Comparison of ENCODE assay signal across 26 cellular contexts in the genomic region with DNA sequence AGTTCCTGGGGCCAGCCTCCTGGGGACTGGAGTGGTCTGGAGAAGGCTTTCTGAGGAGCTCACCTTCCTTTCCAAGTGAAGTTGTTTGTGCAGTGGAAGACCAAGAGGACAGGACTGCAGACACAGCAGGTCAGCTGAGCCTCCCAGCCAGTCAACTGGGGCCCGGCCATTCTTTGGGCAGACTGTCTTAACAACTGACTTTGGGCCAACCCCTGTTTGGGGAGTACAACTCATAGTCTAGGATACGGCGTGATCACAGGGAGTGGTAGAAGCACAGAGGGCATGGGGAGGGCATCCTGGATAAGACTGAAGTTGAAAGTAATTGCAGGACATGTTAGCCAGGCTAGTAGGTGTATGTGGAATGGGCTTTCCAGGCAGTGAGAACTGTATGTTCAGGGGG. TPM values are rescaled to one million over a fixed set of nuclear protein-coding genes. Genes with fewer than 3 reads are reported as not detected.
DNase-seq lines count a peak whose midpoint lies in the region; ATAC-seq, FAIRE-seq and TF ChIP-seq lines count a peak whose summit lies in the region.
"Had no signal": no experiment of that assay in that cellular context is flagged by ENCODE, and none has a peak within 500 bp of the region (broad histone marks: within the 10 kb centered on the region; RNA-seq: fewer than 3 reads in every experiment).

No MANE protein-coding gene starts in this region.

- TF ChIP-seq CTCF in endodermal cell (conservative IDR thresholded peaks at IDR 0.05) = no peak
- TF ChIP-seq CTCF in kidney (IDR thresholded peaks at IDR 0.05; ENCODE audit: borderline replicate concordance, extremely low read depth, insufficient read depth) = no peak

- H3K27ac Mint-ChIP-seq in endodermal cell = peak overlapping the region; percentile 38
- H3K27ac Mint-ChIP-seq in activated naive CD8-positive, alpha-beta T cell treated with anti-CD3 and anti-CD28 coated beads for 36 hours = no peak overlapping the region
- no peak overlapping the region for H3K27ac Mint-ChIP-seq in activated naive CD4-positive, alpha-beta T cell treated with anti-CD3 and anti-CD28 coated beads, Interleukin-2, amount 10 ng/mL, durations not matched to agents 7 days and 5 days
- H3K27ac Mint-ChIP-seq: activated naive CD4-positive, alpha-beta T cell treated with anti-CD3 and anti-CD28 coated beads, Interleukin-2, amount 50 U/mL, for 24 hours; natural killer cell; stimulated activated memory B cell treated with anti-CD40 and anti-IgM and Interleukin-4, amounts not matched to agents 10 μg/mL and 1 μg/mL and 100 μg/mL, for 72 hours had no signal

- H3K27me3 Mint-ChIP-seq in endodermal cell (ENCODE audit: insufficient read depth) = no peaks in the 10 kb centered on the region
- H3K27me3 Mint-ChIP-seq in activated naive CD8-positive, alpha-beta T cell treated with anti-CD3 and anti-CD28 coated beads for 36 hours = no peaks in the 10 kb centered on the region
- no peaks in the 10 kb centered on the region for H3K27me3 Mint-ChIP-seq in activated naive CD4-positive, alpha-beta T cell treated with anti-CD3 and anti-CD28 coated beads, Interleukin-2, amount 10 ng/mL, durations not matched to agents 7 days and 5 days
- H3K27me3 Mint-ChIP-seq: activated naive CD4-positive, alpha-beta T cell treated with anti-CD3 and anti-CD28 coated beads, Interleukin-2, amount 50 U/mL, for 24 hours; CD4-positive, alpha-beta memory T cell; stimulated activated memory B cell treated with anti-CD40 and anti-IgM and Interleukin-4, amounts not matched to agents 10 μg/mL and 1 μg/mL and 100 μg/mL, for 72 hours had no signal

- H3K9ac ChIP-seq in endodermal cell (ENCODE audit: extremely low read depth, low read length, poor library complexity, severe bottlenecking) (no peak overlapping the region), kidney (ENCODE audit: low read length in 2 of 2) (no peak overlapping the region)
- H3K9ac ChIP-seq: KMS-11 had no signal

- DNase-seq in SJCRH30 = no peak
- DNase-seq in endodermal cell = no peak
- no peak for DNase-seq in left lobe of liver (ENCODE audit: low spot score)
- no peak for DNase-seq in sciatic nerve (ENCODE audit: low spot score)
- DNase-seq in kidney = no peak
- no peak for DNase-seq in activated naive CD8-positive, alpha-beta T cell treated with anti-CD3 and anti-CD28 coated beads for 36 hours
- DNase-seq in NCI-H1694 (lab: John Stamatoyannopoulos, UW) = no peak
- DNase-seq in activated naive CD4-positive, alpha-beta T cell treated with anti-CD3 and anti-CD28 coated beads, Interleukin-2, amount 10 ng/mL, durations not matched to agents 7 days and 5 days = no peak
- DNase-seq: activated CD4-positive, alpha-beta T cell treated with anti-CD3 and anti-CD28 coated beads for 1 hour; activated CD8-positive, alpha-beta memory T cell treated with anti-CD3 and anti-CD28 coated beads for 24 hours; aorta; CD4-positive, alpha-beta memory T cell; effector memory CD4-positive, alpha-beta T cell; natural killer cell; NCI-H774; posterior cingulate gyrus had no signal

- CTCF ChIA-PET in activated naive CD4-positive, alpha-beta T cell treated with anti-CD3 and anti-CD28 coated beads, Interleukin-2, amount 10 ng/mL, durations not matched to agents 7 days and 5 days (lab: Charles Lee) = interaction anchor here (0.7 kb wide), 1 partner anchor 603 kb away, joined by 3 read pairs; no protein-coding TSS in a partner anchor

- H3K36me3 ChIP-seq in SJCRH30 (peaks cover 12% of the 10 kb centered on the region), endodermal cell (ENCODE audit: control insufficient read depth, insufficient read depth, low read length) (peaks cover 66% of the 10 kb centered on the region), kidney (ENCODE audit: control insufficient read depth in 1 of 2, insufficient read depth in 2 of 2, low read length in 2 of 2) (peaks cover 2 to 12% of the 10 kb centered on the region in 2 donors)

- peak; percentile 6 for ATAC-seq in left lobe of liver
- ATAC-seq in sciatic nerve = peak; percentile 36
- ATAC-seq: esophagus mucosa; HCT116; natural killer cell; stimulated activated memory B cell treated with anti-CD40 and anti-IgM and Interleukin-4, amounts not matched to agents 10 μg/mL and 1 μg/mL and 100 μg/mL, for 72 hours had no signal

- H3K9me3 Mint-ChIP-seq in endodermal cell = no peaks in the 10 kb centered on the region
- no peaks in the 10 kb centered on the region for H3K9me3 Mint-ChIP-seq in activated naive CD8-positive, alpha-beta T cell treated with anti-CD3 and anti-CD28 coated beads for 36 hours
- no peaks in the 10 kb centered on the region for H3K9me3 Mint-ChIP-seq in activated naive CD4-positive, alpha-beta T cell treated with anti-CD3 and anti-CD28 coated beads, Interleukin-2, amount 10 ng/mL, durations not matched to agents 7 days and 5 days
- H3K9me3 Mint-ChIP-seq: activated naive CD4-positive, alpha-beta T cell treated with anti-CD3 and anti-CD28 coated beads, Interleukin-2, amount 50 U/mL, for 24 hours; CD4-positive, alpha-beta memory T cell; natural killer cell; stimulated activated memory B cell treated with anti-CD40 and anti-IgM and Interleukin-4, amounts not matched to agents 10 μg/mL and 1 μg/mL and 100 μg/mL, for 72 hours had no signal

- H3K27ac ChIP-seq in SJCRH30 = peak overlapping the region; percentile 70
- H3K27ac ChIP-seq in endodermal cell (ENCODE audit: low read depth, low read length) = no peak overlapping the region
- no peak overlapping the region for H3K27ac ChIP-seq in kidney (ENCODE audit: low read depth in 2 of 2, low read length in 2 of 2)
- H3K27ac ChIP-seq: KMS-11, skin epidermis had no signal

- no peak for FAIRE-seq in kidney (lab: Jason Lieb, UNC)
- FAIRE-seq: frontal cortex, G401.6, GM18507, TTC549 had no signal

- H3K27me3 ChIP-seq in SJCRH30 (no peaks in the 10 kb centered on the region), endodermal cell (ENCODE audit: control insufficient read depth, insufficient read depth, low read length, poor library complexity, severe bottlenecking) (no peaks in the 10 kb centered on the region)

- no peak overlapping the region for H3K4me3 Mint-ChIP-seq in endodermal cell
- H3K4me3 Mint-ChIP-seq in activated naive CD8-positive, alpha-beta T cell treated with anti-CD3 and anti-CD28 coated beads for 36 hours = no peak overlapping the region
- H3K4me3 Mint-ChIP-seq in activated naive CD4-positive, alpha-beta T cell treated with anti-CD3 and anti-CD28 coated beads, Interleukin-2, amount 10 ng/mL, durations not matched to agents 7 days and 5 days = no peak overlapping the region
- H3K4me3 Mint-ChIP-seq: activated naive CD4-positive, alpha-beta T cell treated with anti-CD3 and anti-CD28 coated beads, Interleukin-2, amount 50 U/mL, for 24 hours; CD4-positive, alpha-beta memory T cell; natural killer cell; stimulated activated memory B cell treated with anti-CD40 and anti-IgM and Interleukin-4, amounts not matched to agents 10 μg/mL and 1 μg/mL and 100 μg/mL, for 72 hours had no signal

- H3K9me3 ChIP-seq in SJCRH30 (replicated peaks) (no peaks in the 10 kb centered on the region), endodermal cell (ENCODE audit: control insufficient read depth, low read length) (no peaks in the 10 kb centered on the region), kidney (ENCODE audit: control insufficient read depth in 1 of 2, low read length in 2 of 2) (no peaks in the 10 kb centered on the region)

- peaks cover 62% of the 10 kb centered on the region for H3K4me1 ChIP-seq in SJCRH30
- peaks cover 7% of the 10 kb centered on the region for H3K4me1 ChIP-seq in endodermal cell (ENCODE audit: control insufficient read depth, insufficient read depth, low read length)
- H3K4me1 ChIP-seq in kidney (ENCODE audit: control insufficient read depth in 1 of 2, insufficient read depth in 1 of 2, low read depth in 1 of 2, low read length in 2 of 2) = peaks cover 0 to 3% of the 10 kb centered on the region in 2 donors

- H3K4me3 ChIP-seq in SJCRH30 = no peak overlapping the region
- H3K4me3 ChIP-seq in endodermal cell (ENCODE audit: low read length) = no peak overlapping the region
- no peak overlapping the region for H3K4me3 ChIP-seq in kidney (ENCODE audit: low read length in 2 of 2)
- H3K4me3 ChIP-seq: skin epidermis had no signal

- peaks cover 59% of the 10 kb centered on the region for H3K36me3 Mint-ChIP-seq in endodermal cell (ENCODE audit: low read depth)
- H3K36me3 Mint-ChIP-seq in activated naive CD8-positive, alpha-beta T cell treated with anti-CD3 and anti-CD28 coated beads for 36 hours = peaks cover 11% of the 10 kb centered on the region
- peaks cover 55% of the 10 kb centered on the region for H3K36me3 Mint-ChIP-seq in activated naive CD4-positive, alpha-beta T cell treated with anti-CD3 and anti-CD28 coated beads, Interleukin-2, amount 10 ng/mL, durations not matched to agents 7 days and 5 days

- intact Hi-C loops in sciatic nerve (cut with DNase I) (no loop called here), kidney (cut with DNase I) (no loop called here)

- 93 to 94% methylated on average over 2 to 3 of the region's 3 CpGs for whole genome bisulfite sequencing in endodermal cell (ENCODE audit: insufficient coverage in 1 of 2, insufficient read length in 1 of 2), 2 experiments

- H3K4me1 Mint-ChIP-seq in endodermal cell = peaks cover 8% of the 10 kb centered on the region
- H3K4me1 Mint-ChIP-seq in activated naive CD8-positive, alpha-beta T cell treated with anti-CD3 and anti-CD28 coated beads for 36 hours = no peaks in the 10 kb centered on the region
- H3K4me1 Mint-ChIP-seq in activated naive CD4-positive, alpha-beta T cell treated with anti-CD3 and anti-CD28 coated beads, Interleukin-2, amount 10 ng/mL, durations not matched to agents 7 days and 5 days = peaks cover 21% of the 10 kb centered on the region
- H3K4me1 Mint-ChIP-seq: activated naive CD4-positive, alpha-beta T cell treated with anti-CD3 and anti-CD28 coated beads, Interleukin-2, amount 50 U/mL, for 24 hours; natural killer cell; stimulated activated memory B cell treated with anti-CD40 and anti-IgM and Interleukin-4, amounts not matched to agents 10 μg/mL and 1 μg/mL and 100 μg/mL, for 72 hours had no signal

RNA-seq across cellular contexts. Expression of a gene that starts 50.3 kb away (rescaled TPM):
- 91.1 and 97.1 TPM in 2 replicates for total RNA-seq in SJCRH30 (2014; rRNA removed; shearing (Covaris generic))
- total RNA-seq in endodermal cell = 100 to 1,000 TPM; 119 to 165 TPM
- polyA plus RNA-seq in endodermal cell (2013, experiment 1 of 2) = 60.8 TPM
- 52.3 TPM for polyA plus RNA-seq in endodermal cell (2013, experiment 2 of 2)
- 225 TPM for total RNA-seq in left lobe of liver
- total RNA-seq in sciatic nerve = 33.7 TPM
- 40.3 TPM for total RNA-seq in kidney
- polyA plus RNA-seq in kidney (ENCODE audit: insufficient read depth, low read depth, low replicate concordance) = 59.3 TPM
- 10 to 100 TPM; 45.3 to 46.1 TPM for total RNA-seq in activated naive CD8-positive, alpha-beta T cell treated with anti-CD3 and anti-CD28 coated beads for 36 hours
